Comparison of ENCODE assay signal across 29 cellular contexts in the genomic region with DNA sequence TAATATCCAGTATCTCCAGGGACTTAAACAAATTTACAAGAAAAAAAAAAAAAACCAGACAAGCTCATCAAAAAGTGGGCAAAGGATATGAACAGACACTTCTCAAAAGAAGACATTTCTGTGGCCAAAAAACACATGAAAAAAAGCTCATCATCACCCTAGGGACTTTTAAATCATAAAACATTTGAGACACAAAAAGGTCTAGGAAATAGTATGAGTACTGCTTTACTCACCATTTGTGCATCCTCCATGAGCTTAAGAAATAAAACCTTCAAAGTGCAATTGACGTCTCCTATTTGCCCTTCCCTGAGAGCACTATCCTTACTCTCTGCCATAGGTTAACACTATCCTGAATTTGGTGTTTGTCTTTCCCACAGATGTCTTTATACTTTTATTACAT.
DNase-seq lines count a peak whose midpoint lies in the region; ATAC-seq, FAIRE-seq and TF ChIP-seq lines count a peak whose summit lies in the region.
"Had no signal": no experiment of that assay in that cellular context is flagged by ENCODE, and none has a peak within 500 bp of the region (broad histone marks: within the 10 kb centered on the region; RNA-seq: fewer than 3 reads in every experiment).

No MANE protein-coding gene starts in this region.

- no peak overlapping the region for H3K4me2 ChIP-seq in IMR-90 (ENCODE audit: low read depth, low read length)
- no peak overlapping the region for H3K4me2 ChIP-seq in osteoblast (ENCODE audit: insufficient read depth, low read length)

- no CpG with 5 or more reads among the region's 1 CpG for WGBS in IMR-90 (ENCODE audit: extremely low coverage in 2 of 2, insufficient read length in 1 of 2), 2 experiments

- no peak for TF ChIP-seq POLR2A in IMR-90 (IDR thresholded peaks at IDR 0.05; ENCODE audit: low read depth, low read length)

- peaks cover 2% of the 10 kb centered on the region; the same call in 1 of the 2 replicates for H3K9me1 ChIP-seq in IMR-90 (ENCODE audit: insufficient read depth, low read length)

- no peak overlapping the region for H3K56ac ChIP-seq in IMR-90 (ENCODE audit: extremely low read depth, insufficient read depth, low read length)

- no peak for FAIRE-seq in bronchial epithelial cell (lab: Jason Lieb, UNC)
- FAIRE-seq: GM12878, HepG2 had no signal

- H3K27me3 Mint-ChIP-seq in activated T-cell treated with anti-CD3 and anti-CD28 coated beads, Interleukin-2, amount 50 U/mL, for 4 hours (ENCODE audit: low read depth): peaks cover 2% of the 10 kb centered on the region
- H3K27me3 Mint-ChIP-seq: stimulated activated naive B cell treated with anti-CD40 and anti-IgM and Interleukin-4, amounts not matched to agents 10 μg/mL and 1 μg/mL and 100 μg/mL, for 72 hours; type B pancreatic cell had no signal

- no peaks in the 10 kb centered on the region for H4K20me1 ChIP-seq in IMR-90 (ENCODE audit: insufficient read depth, low read length)
- no peaks in the 10 kb centered on the region for H4K20me1 ChIP-seq in osteoblast (ENCODE audit: insufficient read depth, low read length)

- no peak for TF ChIP-seq RAD21 in IMR-90 (IDR thresholded peaks at IDR 0.05; ENCODE audit: low read length)

- no peaks in the 10 kb centered on the region for H3K4me1 Mint-ChIP-seq in activated T-cell treated with anti-CD3 and anti-CD28 coated beads, Interleukin-2, amount 50 U/mL, for 4 hours (ENCODE audit: low read depth)

- H2AFZ ChIP-seq in IMR-90 (replicated peaks; ENCODE audit: low read length, poor library complexity) (no peak overlapping the region), osteoblast (ENCODE audit: low read length) (no peak overlapping the region)

- TF ChIP-seq CTCF in AG09309 (IDR thresholded peaks at IDR 0.05; ENCODE audit: control insufficient read depth, insufficient read depth, low read depth, low read length, missing control alignments) (no peak), IMR-90 (conservative IDR thresholded peaks at IDR 0.05; ENCODE audit: low read depth, low read length) (no peak), bronchial epithelial cell (IDR thresholded peaks at IDR 0.05; ENCODE audit: insufficient read depth, low read length, severe bottlenecking) (no peak), osteoblast (IDR thresholded peaks at IDR 0.05; ENCODE audit: extremely low read depth, low read depth, low read length) (no peak)

- CTCF ChIA-PET in IMR-90 (lab: Yijun Ruan, JAX): no interaction called here

- no peak overlapping the region for H2BK15ac ChIP-seq in IMR-90 (ENCODE audit: low read depth, low read length)

- no peaks in the 10 kb centered on the region for H3K9me3 Mint-ChIP-seq in activated T-cell treated with anti-CD3 and anti-CD28 coated beads, Interleukin-2, amount 50 U/mL, for 4 hours
- H3K9me3 Mint-ChIP-seq: CD4-positive, alpha-beta T cell; H9; stimulated activated naive B cell treated with anti-CD40 and anti-IgM and Interleukin-4, amounts not matched to agents 10 μg/mL and 1 μg/mL and 100 μg/mL, for 72 hours; type B pancreatic cell had no signal

- H3K79me1 ChIP-seq in IMR-90 (ENCODE audit: low read depth in 1 of 2, low read length in 2 of 2): no peaks in the 10 kb centered on the region

- H3K9me3 ChIP-seq in IMR-90 (ENCODE audit: control insufficient read depth, insufficient read depth, low read length) (no peaks in the 10 kb centered on the region), osteoblast (ENCODE audit: low read depth, low read length) (no peaks in the 10 kb centered on the region)
- H3K9me3 ChIP-seq: psoas muscle, sigmoid colon had no signal

- dilution Hi-C loops in IMR-90 (cut with HindIII; ENCODE audit: low sequenced_read_pairs, unreplicated experiment): no loop called here

- intact Hi-C loops in IMR-90 (cut with micrococcal nuclease): no loop called here

- no peaks in the 10 kb centered on the region for H3K36me3 Mint-ChIP-seq in activated T-cell treated with anti-CD3 and anti-CD28 coated beads, Interleukin-2, amount 50 U/mL, for 4 hours (ENCODE audit: insufficient read depth)
- H3K36me3 Mint-ChIP-seq: activated naive CD8-positive, alpha-beta T cell; mesothelial cell of epicardium; naive B cell; stimulated activated naive B cell treated with anti-CD40 and anti-IgM and Interleukin-4, amounts not matched to agents 10 μg/mL and 1 μg/mL and 100 μg/mL, for 72 hours; type B pancreatic cell had no signal

- no peak overlapping the region for H4K91ac ChIP-seq in IMR-90 (ENCODE audit: insufficient read depth, low read depth, low read length)

- peaks cover 12% of the 10 kb centered on the region for H3K4me1 ChIP-seq in IMR-90 (ENCODE audit: control insufficient read depth, insufficient read depth, low read length)
- H3K4me1 ChIP-seq in osteoblast (ENCODE audit: insufficient read depth, low read length): peaks cover 56% of the 10 kb centered on the region
- H3K4me1 ChIP-seq: psoas muscle had no signal

- H2AK9ac ChIP-seq in IMR-90 (replicated peaks; ENCODE audit: low read depth, low read length, poor library complexity): no peak overlapping the region

- H3K4me3 ChIP-seq in AG09309 (ENCODE audit: control insufficient read depth, low read depth, low read length): no peak overlapping the region
- no peak overlapping the region for H3K4me3 ChIP-seq in IMR-90 (ENCODE audit: insufficient read depth, low read depth, low read length)
- no peak overlapping the region for H3K4me3 ChIP-seq in bronchial epithelial cell (ENCODE audit: low read depth, low read length)
- no peak overlapping the region for H3K4me3 ChIP-seq in osteoblast (ENCODE audit: insufficient read depth, low read length)
- H3K4me3 ChIP-seq: GM12878, psoas muscle, sigmoid colon, SJSA1 had no signal

- H3K27ac ChIP-seq in IMR-90 (ENCODE audit: insufficient read depth, low read length) (no peak overlapping the region), osteoblast (ENCODE audit: low read depth, low read length) (peak overlapping the region; percentile 96)
- H3K27ac ChIP-seq: psoas muscle, sigmoid colon, SJSA1, WERI-Rb-1 had no signal

- H3K27me3 ChIP-seq in IMR-90 (ENCODE audit: control insufficient read depth, insufficient read depth, low read length) (no peaks in the 10 kb centered on the region), bronchial epithelial cell (ENCODE audit: control insufficient read depth, insufficient read depth, low read length) (no peaks in the 10 kb centered on the region), osteoblast (ENCODE audit: insufficient read depth, low read length) (no peaks in the 10 kb centered on the region)
- H3K27me3 ChIP-seq: sigmoid colon, SJSA1 had no signal

- no peaks in the 10 kb centered on the region for H3K79me2 ChIP-seq in osteoblast (ENCODE audit: insufficient read depth, low read length)

- H4K8ac ChIP-seq in IMR-90 (ENCODE audit: low read depth in 2 of 2, low read length in 2 of 2): no peak overlapping the region; a peak in 1 of 4 replicates

- no peak overlapping the region for H3K9ac ChIP-seq in IMR-90 (ENCODE audit: low read depth, low read length)

- DNase-seq in AG09309 (ENCODE audit: low read depth) (peak; percentile 76), IMR-90 (peak; percentile 80), bronchial epithelial cell (ENCODE audit: low read depth) (peak; percentile 64), osteoblast (ENCODE audit: insufficient read length, low spot score, missing footprints) (no peak), medulla oblongata (ENCODE audit: extremely low spot score) (no peak)
- no peak for DNase-seq in activated T-cell treated with anti-CD3 and anti-CD28 coated beads, Interleukin-2, amount 50 U/mL, for 4 hours
- DNase-seq: activated CD4-positive, alpha-beta T cell treated with anti-CD3 and anti-CD28 coated beads for 48 hours; activated T-cell treated with anti-CD3 and anti-CD28 coated beads for 4 hours; CD4-positive, alpha-beta T cell; cortex of kidney; effector memory CD4-positive, alpha-beta T cell; foreskin melanocyte; H9; Kasumi-1; naive B cell; NCI-H82; psoas muscle; sigmoid colon; stimulated activated naive B cell treated with anti-CD40 and anti-IgM and Interleukin-4, amounts not matched to agents 10 μg/mL and 1 μg/mL and 100 μg/mL, for 72 hours; T1000; WERI-Rb-1 had no signal

- ATAC-seq in IMR-90 (ENCODE audit: low read depth): no peak
- no peak for ATAC-seq in HG02970 (IDR thresholded peaks at IDR 0.05; ENCODE audit: low FRiP score, unreplicated experiment)
- no peak for ATAC-seq in activated T-cell treated with anti-CD3 and anti-CD28 coated beads, Interleukin-2, amount 50 U/mL, for 4 hours
- ATAC-seq in GM21619 (IDR thresholded peaks at IDR 0.05; ENCODE audit: unreplicated experiment): no peak
- ATAC-seq: HepG2; psoas muscle; stimulated activated naive B cell treated with anti-CD40 and anti-IgM and Interleukin-4, amounts not matched to agents 10 μg/mL and 1 μg/mL and 100 μg/mL, for 72 hours had no signal

- H2AK5ac ChIP-seq in IMR-90 (ENCODE audit: low read depth, low read length): no peak overlapping the region

- H3K36me3 ChIP-seq in IMR-90 (ENCODE audit: control insufficient read depth, insufficient read depth, low read length) (no peaks in the 10 kb centered on the region), bronchial epithelial cell (ENCODE audit: control insufficient read depth, insufficient read depth, low read length) (no peaks in the 10 kb centered on the region), osteoblast (ENCODE audit: insufficient read depth, low read length) (no peaks in the 10 kb centered on the region)
- H3K36me3 ChIP-seq: sigmoid colon, SJSA1, WERI-Rb-1 had no signal

- no peak overlapping the region; the same call in 1 of the 2 replicates for H4K5ac ChIP-seq in IMR-90 (ENCODE audit: low read depth, low read length)

- peak overlapping the region; percentile 63 for H2BK120ac ChIP-seq in IMR-90 (ENCODE audit: low read depth, low read length)

- no peak overlapping the region for H3K23ac ChIP-seq in IMR-90 (ENCODE audit: low read depth, low read length)

- peak overlapping the region; percentile 45; the same call in 1 of the 2 replicates for H3K18ac ChIP-seq in IMR-90 (ENCODE audit: low read depth, low read length)

- no peak overlapping the region for H3K14ac ChIP-seq in IMR-90 (replicated peaks; ENCODE audit: low read depth, low read length)

- BruUV-seq in IMR-90 (replicated peaks; lab: Mats Ljungman, UMichigan): no TSS peak

- no peak overlapping the region for H3K4me3 Mint-ChIP-seq in activated T-cell treated with anti-CD3 and anti-CD28 coated beads, Interleukin-2, amount 50 U/mL, for 4 hours
- H3K4me3 Mint-ChIP-seq: activated naive CD8-positive, alpha-beta T cell; CD4-positive, alpha-beta T cell; H9; mesothelial cell of epicardium; naive B cell; stimulated activated naive B cell treated with anti-CD40 and anti-IgM and Interleukin-4, amounts not matched to agents 10 μg/mL and 1 μg/mL and 100 μg/mL, for 72 hours; type B pancreatic cell had no signal

- POLR2A ChIA-PET in IMR-90 (lab: Charles Lee; ENCODE audit: unreplicated experiment): no interaction called here

- in situ Hi-C loops in IMR-90 (cut with MboI; ENCODE audit: low sequenced_read_pairs): no loop called here

- peak overlapping the region; percentile 48; the same call in 1 of the 2 replicates for H2BK20ac ChIP-seq in IMR-90 (ENCODE audit: low read depth, low read length)

- no peak overlapping the region; the same call in 1 of the 2 replicates for H3K4ac ChIP-seq in IMR-90 (ENCODE audit: low read depth, low read length)

- H2BK5ac ChIP-seq in IMR-90 (ENCODE audit: low read depth, low read length, poor library complexity, severe bottlenecking): peak overlapping the region; percentile 25

TF ChIP-seq in IMR-90, 13 proteins besides CTCF, POLR2A, EP300 and RAD21 (continues in another document):
- no peak for TF ChIP-seq MAFK (IDR thresholded peaks at IDR 0.05; ENCODE audit: low read depth, low read length)

Comparison
In these comparisons a context has a peak if more than half of its experiments do, and no peak if none do; other contexts are left out.
1. DNase-seq: peak in AG09309 (single experiment), IMR-90 (single experiment) and bronchial epithelial cell (single experiment); none in osteoblast (single experiment), activated T-cell treated with anti-CD3 and anti-CD28 coated beads, Interleukin-2, amount 50 U/mL, for 4 hours (single experiment) and medulla oblongata (single experiment).